In the genomic region with DNA sequence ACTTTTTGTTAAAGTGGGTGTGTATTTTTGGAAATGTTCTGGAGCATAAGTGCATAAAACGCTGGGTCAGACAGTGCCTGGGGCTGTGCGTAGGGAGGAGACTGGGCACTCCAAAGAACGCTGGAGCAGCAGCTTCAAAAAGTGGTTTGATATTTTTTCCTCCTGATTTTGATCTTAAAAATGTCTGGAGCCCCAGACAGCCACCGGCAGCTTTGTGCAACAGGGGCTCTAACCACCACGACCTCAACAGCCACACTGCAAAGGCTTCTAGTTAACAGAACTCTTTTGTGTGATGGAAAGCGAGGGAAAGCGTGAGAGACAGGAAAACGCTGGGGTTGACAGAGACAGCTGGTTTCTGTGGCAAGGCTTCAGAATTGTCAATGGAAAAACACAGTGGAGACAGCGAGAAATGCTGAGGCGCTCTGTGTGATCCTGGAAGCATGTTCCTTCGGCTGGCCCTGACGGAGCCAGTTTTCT, we compare ENCODE assay signal across 18 cellular contexts.
DNase-seq lines count a peak whose midpoint lies in the region; ATAC-seq and TF ChIP-seq lines count a peak whose summit lies in the region.
"Had no signal": no experiment of that assay in that cellular context is flagged by ENCODE, and none has a peak within 500 bp of the region (broad histone marks: within the 10 kb centered on the region; RNA-seq: fewer than 3 reads in every experiment).

No MANE protein-coding gene starts in this region.

- peaks cover 20% of the 10 kb centered on the region for H3K4me1 Mint-ChIP-seq in mesothelial cell of epicardium
- H3K4me1 Mint-ChIP-seq in activated T-helper 17 cell treated with anti-CD3 and anti-CD28 coated beads, Interleukin-2, amount 50 U/mL, for 72 hours, result no peaks in the 10 kb centered on the region

- peak; percentile 18 for DNase-seq in SK-MEL-5 (ENCODE audit: low read depth, low spot score)
- DNase-seq in esophagus muscularis mucosa (ENCODE audit: extremely low spot score), result no peak
- no peak for DNase-seq in mesothelial cell of epicardium (ENCODE audit: low spot score in 2 of 2, unreplicated experiment in 2 of 2)
- DNase-seq in upper lobe of left lung, result no peak
- no peak for DNase-seq in psoas muscle
- no peak for DNase-seq in activated CD4-positive, alpha-beta T cell treated with anti-CD3 and anti-CD28 coated beads, Interleukin-2, amount 50 U/mL, for 1 hour
- DNase-seq: activated CD4-positive, alpha-beta T cell treated with anti-CD3 and anti-CD28 coated beads for 1 hour; activated CD8-positive, alpha-beta memory T cell treated with anti-CD3 and anti-CD28 coated beads, Interleukin-2, amount 50 U/mL, for 4 hours; MM.1S; NCI-H2081 treated with DMSO at 0.1 percent for 48 hours; NCI-H526 treated with DMSO at 0.1 percent for 48 hours; testis had no signal

- intact Hi-C loops in esophagus muscularis mucosa (cut with DNase I), result no loop called here
- intact Hi-C loops in psoas muscle (cut with DNase I), result no loop called here

- TF ChIP-seq CTCF in esophagus muscularis mucosa (IDR thresholded peaks at IDR 0.05) (no peak), mesothelial cell of epicardium (IDR thresholded peaks at IDR 0.05; ENCODE audit: unreplicated experiment) (no peak), upper lobe of left lung (IDR thresholded peaks at IDR 0.05) (no peak), psoas muscle (IDR thresholded peaks at IDR 0.05) (no peak)

- TF ChIP-seq POLR2A in esophagus muscularis mucosa (IDR thresholded peaks at IDR 0.05; ENCODE audit: low read depth) (no peak), upper lobe of left lung (IDR thresholded peaks at IDR 0.05) (no peak)

- H3K4me1 ChIP-seq in esophagus muscularis mucosa (no peaks in the 10 kb centered on the region), upper lobe of left lung (no peaks in the 10 kb centered on the region), psoas muscle (no peaks in the 10 kb centered on the region)
- H3K4me1 ChIP-seq: testis had no signal

- H3K9me3 ChIP-seq in esophagus muscularis mucosa, result no peaks in the 10 kb centered on the region
- no peaks in the 10 kb centered on the region for H3K9me3 ChIP-seq in upper lobe of left lung
- no peaks in the 10 kb centered on the region for H3K9me3 ChIP-seq in psoas muscle
- H3K9me3 ChIP-seq: testis had no signal

- peak overlapping the region; percentile 40 for H3K27ac Mint-ChIP-seq in mesothelial cell of epicardium
- H3K27ac Mint-ChIP-seq in activated T-helper 17 cell treated with anti-CD3 and anti-CD28 coated beads, Interleukin-2, amount 50 U/mL, for 72 hours, result no peak overlapping the region
- H3K27ac Mint-ChIP-seq: activated naive CD4-positive, alpha-beta T cell treated with anti-CD3 and anti-CD28 coated beads, Interleukin-2, amount 50 U/mL, for 72 hours; T-helper 2 cell treated with Interferon-gamma antibody and Interleukin-4, amounts not matched to agents 5 μg/mL and 100 μg/mL, for 36 hours had no signal

- in situ Hi-C loops in SK-MEL-5 (cut with HindIII; ENCODE audit: low pct_unique_long_range_greater_than_20kb, low sequenced_read_pairs), result no loop called here

- H3K36me3 Mint-ChIP-seq in mesothelial cell of epicardium, result no peaks in the 10 kb centered on the region
- H3K36me3 Mint-ChIP-seq in activated T-helper 17 cell treated with anti-CD3 and anti-CD28 coated beads, Interleukin-2, amount 50 U/mL, for 72 hours (ENCODE audit: low read depth), result no peaks in the 10 kb centered on the region

- H3K27me3 Mint-ChIP-seq in mesothelial cell of epicardium (ENCODE audit: low read depth), result no peaks in the 10 kb centered on the region
- H3K27me3 Mint-ChIP-seq in activated T-helper 17 cell treated with anti-CD3 and anti-CD28 coated beads, Interleukin-2, amount 50 U/mL, for 72 hours, result peaks cover 29% of the 10 kb centered on the region

- TF ChIP-seq EP300 in esophagus muscularis mucosa (IDR thresholded peaks at IDR 0.05), result no peak
- TF ChIP-seq EP300 in upper lobe of left lung (IDR thresholded peaks at IDR 0.05), result no peak

- H3K36me3 ChIP-seq in esophagus muscularis mucosa (no peaks in the 10 kb centered on the region), upper lobe of left lung (no peaks in the 10 kb centered on the region), psoas muscle (ENCODE audit: insufficient read depth in 1 of 2, low read depth in 1 of 2) (no peaks in the 10 kb centered on the region)

- no peak overlapping the region for H3K4me3 Mint-ChIP-seq in mesothelial cell of epicardium
- no peak overlapping the region for H3K4me3 Mint-ChIP-seq in activated T-helper 17 cell treated with anti-CD3 and anti-CD28 coated beads, Interleukin-2, amount 50 U/mL, for 72 hours
- H3K4me3 Mint-ChIP-seq: T-helper 2 cell treated with Interferon-gamma antibody and Interleukin-4, amounts not matched to agents 5 μg/mL and 100 μg/mL, for 36 hours had no signal

- H3K9me3 Mint-ChIP-seq in mesothelial cell of epicardium, result peaks cover 4% of the 10 kb centered on the region
- peaks cover 4% of the 10 kb centered on the region for H3K9me3 Mint-ChIP-seq in activated T-helper 17 cell treated with anti-CD3 and anti-CD28 coated beads, Interleukin-2, amount 50 U/mL, for 72 hours
- H3K9me3 Mint-ChIP-seq: T-helper 2 cell treated with Interferon-gamma antibody and Interleukin-4, amounts not matched to agents 5 μg/mL and 100 μg/mL, for 36 hours had no signal

- ATAC-seq in upper lobe of left lung (ENCODE audit: low FRiP score in 2 of 2), result peak; percentile 28 to 73
- ATAC-seq in activated T-helper 17 cell treated with anti-CD3 and anti-CD28 coated beads, Interleukin-2, amount 50 U/mL, for 72 hours (replicated peaks), result no peak
- ATAC-seq in psoas muscle, result no peak
- ATAC-seq: activated naive CD4-positive, alpha-beta T cell treated with anti-CD3 and anti-CD28 coated beads, Interleukin-2, amount 50 U/mL, for 72 hours; Panc1 had no signal

- peak overlapping the region in 1 of 4 donors; percentile 23 for H3K27ac ChIP-seq in esophagus muscularis mucosa (replicated peaks in 1 of 4)
- H3K27ac ChIP-seq in upper lobe of left lung, result peak overlapping the region in 3 of 4 donors; percentile 24 to 41 (median 30)
- no peak overlapping the region for H3K27ac ChIP-seq in psoas muscle
- H3K27ac ChIP-seq: epithelial cell of prostate, hepatocyte, testis had no signal

- H3K27me3 ChIP-seq in esophagus muscularis mucosa, result peaks cover 0 to 9% (median 0%) of the 10 kb centered on the region in 4 donors
- H3K27me3 ChIP-seq in upper lobe of left lung, result no peaks in the 10 kb centered on the region
- H3K27me3 ChIP-seq in psoas muscle (ENCODE audit: insufficient read depth in 3 of 3, low read length in 2 of 3), result peaks cover 0 to 2% (median 0%) of the 10 kb centered on the region in 3 donors
- H3K27me3 ChIP-seq: hepatocyte, testis had no signal

- peak overlapping the region in 3 of 4 donors; percentile 1 to 24 (median 19) for H3K4me3 ChIP-seq in esophagus muscularis mucosa
- H3K4me3 ChIP-seq in upper lobe of left lung, result no peak overlapping the region
- no peak overlapping the region for H3K4me3 ChIP-seq in psoas muscle
- H3K4me3 ChIP-seq: hepatocyte had no signal

- 37% methylated on average over 12 of the region's 12 CpGs for WGBS in esophagus muscularis mucosa
- 43 to 48% methylated on average over 12 of the region's 12 CpGs for WGBS in upper lobe of left lung, 2 donors
- WGBS in psoas muscle, 3 donors, result 23 to 32% (median 29%) methylated on average over 12 of the region's 12 CpGs

Comparison
In these comparisons a context has a peak if more than half of its experiments do, and no peak if none do; other contexts are left out.
1. H3K4me3 ChIP-seq: peak in esophagus muscularis mucosa (3 of 4); none in upper lobe of left lung (0 of 4) and psoas muscle (single experiment).
2. ATAC-seq: peak in upper lobe of left lung (2 of 2); none in activated T-helper 17 cell treated with anti-CD3 and anti-CD28 coated beads, Interleukin-2, amount 50 U/mL, for 72 hours (single experiment) and psoas muscle (0 of 4).